21 cellular contexts compared by ENCODE assay signal in genomic region chr1:30648408-30649000, GRCh38.
"Had no signal": no experiment of that assay in that cellular context is flagged by ENCODE, and none has a peak within 500 bp of the region (broad histone marks: within the 10 kb centered on the region; RNA-seq: fewer than 3 reads in every experiment).

No MANE protein-coding gene starts in this region.

- H3K27me3 ChIP-seq: ascending aorta had no signal

- ATAC-seq: activated T-cell treated with anti-CD3 and anti-CD28 coated beads, Interleukin-2, amount 50 U/mL, for 4 hours; effector memory CD8-positive, alpha-beta T cell; gastroesophageal sphincter; left ventricle myocardium superior; right cardiac atrium; SK-N-SH treated with all-trans-retinoic acid at 6 μM for 48 hours; stimulated activated naive CD8-positive, alpha-beta T cell treated with anti-CD3 and anti-CD28 coated beads, Interleukin-15, amount 100 ng/mL, for 72 hours; T-cell had no signal

- H3K36me3 ChIP-seq: ascending aorta, gastroesophageal sphincter, heart right ventricle, suprapubic skin, transverse colon had no signal

- DNase-seq: activated CD4-positive, alpha-beta T cell treated with anti-CD3 and anti-CD28 coated beads, Interleukin-2, amount 10 ng/mL, durations not matched to agents 7 days and 5 days; activated CD8-positive, alpha-beta memory T cell treated with anti-CD3 and anti-CD28 coated beads, Interleukin-2, amount 50 U/mL, for 4 hours; activated effector memory CD4-positive, alpha-beta T cell treated with Interleukin-2 at 50 U/mL for 16 hours; activated naive CD4-positive, alpha-beta T cell treated with anti-CD3 and anti-CD28 coated beads, Interleukin-2, amount 50 U/mL, for 16 hours; activated T-cell treated with anti-CD3 and anti-CD28 coated beads, Interleukin-2, amount 50 U/mL, for 4 hours; dermis blood vessel endothelial cell; effector memory CD8-positive, alpha-beta T cell; erythroblast; heart right ventricle; left ventricle myocardium superior; mesenchymal stem cell; mucosa of descending colon; naive B cell; right cardiac atrium; stimulated activated naive CD8-positive, alpha-beta T cell treated with anti-CD3 and anti-CD28 coated beads, Interleukin-15, amount 100 ng/mL, for 72 hours; T-cell; transverse colon had no signal

- H3K9me3 ChIP-seq: ascending aorta, gastroesophageal sphincter, mucosa of descending colon, suprapubic skin, transverse colon had no signal

- H3K4me3 ChIP-seq: ascending aorta, gastroesophageal sphincter, heart right ventricle, mucosa of descending colon, suprapubic skin, transverse colon had no signal

- H3K27ac ChIP-seq: ascending aorta, gastroesophageal sphincter, heart right ventricle, suprapubic skin, transverse colon had no signal

- H3K4me1 ChIP-seq: ascending aorta, gastroesophageal sphincter, heart right ventricle, transverse colon had no signal
